15 cellular contexts compared by ENCODE assay signal in the genomic region with DNA sequence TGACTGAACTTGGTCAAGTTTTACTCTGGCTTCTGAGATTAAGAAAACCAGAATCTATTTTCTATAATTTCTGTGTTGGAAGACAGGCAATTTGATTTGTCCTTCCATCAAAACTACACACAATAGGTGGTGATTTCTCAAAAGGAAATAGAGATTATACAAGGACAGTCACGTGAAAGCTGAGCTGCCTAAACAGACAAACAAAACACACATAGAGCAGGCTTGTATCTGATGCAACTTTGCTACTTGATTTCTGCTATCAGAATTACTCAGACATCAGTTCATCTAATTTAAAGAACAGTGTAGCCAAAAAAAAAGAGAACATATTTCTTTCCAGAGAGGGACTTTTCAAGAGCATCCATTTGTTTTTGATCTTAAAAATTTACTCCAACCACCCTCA.
"Had no signal": no experiment of that assay in that cellular context is flagged by ENCODE, and none has a peak within 500 bp of the region (broad histone marks: within the 10 kb centered on the region; RNA-seq: fewer than 3 reads in every experiment).

No MANE protein-coding gene starts in this region.

- H3K36me3 ChIP-seq: colonic mucosa, esophagus muscularis mucosa, right lobe of liver, stomach, thoracic aorta, upper lobe of right lung had no signal

- DNase-seq: activated CD4-positive, alpha-beta T cell treated with anti-CD3 and anti-CD28 coated beads, Interleukin-2, amount 50 U/mL, for 1 hour; activated naive CD4-positive, alpha-beta T cell treated with Interleukin-2 at 50 U/mL for 16 hours; aorta; colonic mucosa; foreskin melanocyte; mesendoderm; psoas muscle; right lobe of liver; stimulated activated CD4-positive, alpha-beta T cell treated with anti-CD3 and anti-CD28 coated beads, Interleukin-1b, Interleukin-23, amount 100 ng/mL, for 48 hours; stomach; T1000; upper lobe of right lung had no signal

- H3K27ac ChIP-seq: colonic mucosa, esophagus muscularis mucosa, psoas muscle, right lobe of liver, stomach, thoracic aorta, upper lobe of right lung had no signal

- H3K4me3 ChIP-seq: colonic mucosa, esophagus muscularis mucosa, psoas muscle, right lobe of liver, stomach, thoracic aorta, upper lobe of right lung had no signal

- ATAC-seq: activated CD4-positive, CD25-positive, alpha-beta regulatory T cell treated with anti-CD3 and anti-CD28 coated beads, Interleukin-2, amount 50 U/mL, for 24 hours; psoas muscle; right lobe of liver; upper lobe of right lung had no signal

- H3K27me3 ChIP-seq: colonic mucosa, esophagus muscularis mucosa, right lobe of liver, stomach, upper lobe of right lung had no signal

- H3K9me3 ChIP-seq: colonic mucosa, esophagus muscularis mucosa, psoas muscle, right lobe of liver, stomach, thoracic aorta, upper lobe of right lung had no signal

- H3K4me1 ChIP-seq: colonic mucosa, esophagus muscularis mucosa, psoas muscle, right lobe of liver, stomach, upper lobe of right lung had no signal
